ENCODE assay signal across 9 cellular contexts in the genomic region with DNA sequence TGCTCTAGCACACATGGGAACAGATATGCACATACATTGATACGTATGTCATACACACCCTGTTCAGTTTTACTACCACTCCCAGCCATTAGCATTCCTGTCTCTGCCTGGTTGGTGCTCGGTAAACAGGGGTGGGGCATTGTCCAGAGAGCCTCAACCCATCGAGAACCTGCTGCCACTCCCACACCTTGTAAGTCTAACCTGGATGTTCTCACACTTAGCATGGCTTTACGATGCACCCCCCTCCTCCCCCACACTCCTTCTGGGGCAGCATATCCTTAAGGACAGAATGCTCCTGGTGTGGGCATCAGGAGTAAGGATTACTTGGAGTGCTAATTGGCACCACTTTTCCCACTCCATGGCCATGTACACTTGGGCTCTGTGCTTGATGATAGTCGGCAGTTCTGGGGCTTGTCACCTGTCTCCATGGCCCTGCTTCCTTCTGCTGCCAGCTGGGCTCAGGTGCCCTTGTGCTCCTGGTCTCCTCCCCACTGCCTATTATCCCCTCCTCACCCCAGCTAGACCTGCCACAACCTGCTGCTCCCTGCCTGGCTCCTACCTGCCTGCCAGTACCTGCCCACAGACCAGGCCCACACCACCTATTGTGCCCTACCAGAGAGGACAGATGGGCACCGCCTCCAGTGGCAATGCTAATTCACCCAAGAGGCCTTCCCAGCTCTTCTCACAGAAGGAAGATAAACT. TPM values are rescaled to one million over a fixed set of nuclear protein-coding genes. Genes with fewer than 3 reads are reported as not detected.
DNase-seq lines count a peak whose midpoint lies in the region; ATAC-seq and TF ChIP-seq lines count a peak whose summit lies in the region.
"Had no signal": no experiment of that assay in that cellular context is flagged by ENCODE, and none has a peak within 500 bp of the region (broad histone marks: within the 10 kb centered on the region; RNA-seq: fewer than 3 reads in every experiment).

No MANE protein-coding gene starts in this region.

- 67% methylated on average over 6 of the region's 6 CpGs for WGBS in hepatocyte (ENCODE audit: low lambda C conversion rate, missing lambda C conversion rate)

- H3K27me3 ChIP-seq in Panc1 (ENCODE audit: control insufficient read depth, insufficient read depth, low read length) = no peaks in the 10 kb centered on the region
- no peaks in the 10 kb centered on the region for H3K27me3 ChIP-seq in hepatocyte

- no peaks in the 10 kb centered on the region for H4K20me1 ChIP-seq in hepatocyte (ENCODE audit: insufficient read depth, poor library complexity, severe bottlenecking)

- H3K4me1 ChIP-seq in Panc1 (ENCODE audit: control insufficient read depth, insufficient read depth, low read length) (peaks cover 12% of the 10 kb centered on the region), hepatocyte (ENCODE audit: insufficient read depth) (peaks cover 16% of the 10 kb centered on the region)

- peak overlapping the region; percentile 97 for H3K4me2 ChIP-seq in hepatocyte

- no TSS peak for BruUV-seq in Panc1 (replicated peaks; lab: Mats Ljungman, UMichigan)

- CTCF ChIA-PET in activated CD4-positive, alpha-beta T cell treated with anti-CD3 and anti-CD28 coated beads, Interleukin-2, amount 10 ng/mL, durations not matched to agents 7 days and 5 days (lab: Charles Lee) = interaction anchor here (1.1 to 3.7 kb wide), 4 partner anchors 8 to 76 kb away, joined by 3 to 21 read pairs (median 7); partner anchors contain the start of gene NR1D1
- CTCF ChIA-PET in Panc1 (lab: Charles Lee) = no interaction called here

- peaks cover under 1% of the 10 kb centered on the region; the same call in 1 of the 2 replicates for H3K36me3 ChIP-seq in Panc1 (ENCODE audit: control insufficient read depth, insufficient read depth, low read length)
- H3K36me3 ChIP-seq in hepatocyte (replicated peaks; ENCODE audit: insufficient read depth, low read depth) = no peaks in the 10 kb centered on the region

- no peak for DNase-seq in activated CD4-positive, alpha-beta T cell treated with anti-CD3 and anti-CD28 coated beads, Interleukin-2, amount 10 ng/mL, durations not matched to agents 7 days and 5 days
- no peak for DNase-seq in activated CD4-positive, alpha-beta T cell treated with anti-CD3 and anti-CD28 coated beads for 48 hours
- no peak for DNase-seq in Panc1 (ENCODE audit: low read depth, low spot score)
- DNase-seq in hepatocyte (ENCODE audit: low spot score) = peak; percentile 78
- DNase-seq in AML-193 (lab: John Stamatoyannopoulos, UW) = no peak
- no peak for DNase-seq in CD1c-positive myeloid dendritic cell (ENCODE audit: extremely low spot score)
- no peak for DNase-seq in A172 (ENCODE audit: low spot score)
- DNase-seq: OCI-M1 had no signal

- TF ChIP-seq CTCF in Panc1 (IDR thresholded peaks at IDR 0.05) (no peak), hepatocyte (IDR thresholded peaks at IDR 0.05; ENCODE audit: poor library complexity) (no peak)

- H3K79me2 ChIP-seq in hepatocyte = no peaks in the 10 kb centered on the region

- H3K4me3 Mint-ChIP-seq in activated CD4-positive, alpha-beta T cell treated with anti-CD3 and anti-CD28 coated beads, Interleukin-2, amount 10 ng/mL, durations not matched to agents 7 days and 5 days = no peak overlapping the region

- peak overlapping the region; percentile 60 for H3K27ac Mint-ChIP-seq in activated CD4-positive, alpha-beta T cell treated with anti-CD3 and anti-CD28 coated beads, Interleukin-2, amount 10 ng/mL, durations not matched to agents 7 days and 5 days

- H3K4me3 ChIP-seq in Panc1 (ENCODE audit: low read depth in 2 of 2, low read length in 2 of 2) (no peak overlapping the region), hepatocyte (no peak overlapping the region)

- in situ Hi-C loops in Panc1 (cut with HindIII; ENCODE audit: low pct_unique_long_range_greater_than_20kb, low sequenced_read_pairs) = no loop called here

- no peaks in the 10 kb centered on the region for H3K27me3 Mint-ChIP-seq in activated CD4-positive, alpha-beta T cell treated with anti-CD3 and anti-CD28 coated beads, Interleukin-2, amount 10 ng/mL, durations not matched to agents 7 days and 5 days

- no peaks in the 10 kb centered on the region for H3K9me3 Mint-ChIP-seq in activated CD4-positive, alpha-beta T cell treated with anti-CD3 and anti-CD28 coated beads, Interleukin-2, amount 10 ng/mL, durations not matched to agents 7 days and 5 days

- H3K27ac ChIP-seq in Panc1 (ENCODE audit: low read length) (no peak overlapping the region), hepatocyte (peak overlapping the region; percentile 93), temporal lobe (ENCODE audit: low read depth, low read length) (peak overlapping the region; percentile 8)

- POLR2A ChIA-PET in activated CD4-positive, alpha-beta T cell treated with anti-CD3 and anti-CD28 coated beads, Interleukin-2, amount 10 ng/mL, durations not matched to agents 7 days and 5 days (lab: Charles Lee) = no interaction called here
- POLR2A ChIA-PET in Panc1 (lab: Charles Lee) = no interaction called here

- no peaks in the 10 kb centered on the region for H3K9me2 ChIP-seq in hepatocyte (replicated peaks; ENCODE audit: insufficient read depth)

- ATAC-seq in Panc1 = peak; percentile 22

- peaks cover 26% of the 10 kb centered on the region for H3K36me3 Mint-ChIP-seq in activated CD4-positive, alpha-beta T cell treated with anti-CD3 and anti-CD28 coated beads, Interleukin-2, amount 10 ng/mL, durations not matched to agents 7 days and 5 days (ENCODE audit: low read depth)

- H3K9me3 ChIP-seq in Panc1 (ENCODE audit: control insufficient read depth, insufficient read depth, low read depth, low read length) (no peaks in the 10 kb centered on the region), hepatocyte (ENCODE audit: low read depth) (no peaks in the 10 kb centered on the region)

- intact Hi-C loops in Panc1 (cut with micrococcal nuclease; ENCODE audit: unreplicated experiment) = no loop called here

- H3K4me1 Mint-ChIP-seq in activated CD4-positive, alpha-beta T cell treated with anti-CD3 and anti-CD28 coated beads, Interleukin-2, amount 10 ng/mL, durations not matched to agents 7 days and 5 days = peaks cover 8% of the 10 kb centered on the region

- no peak overlapping the region for H2AFZ ChIP-seq in hepatocyte

RNA-seq across cellular contexts. Expression of gene RAPGEFL1, which starts 0.7 kb away (rescaled TPM):
- total RNA-seq in activated CD4-positive, alpha-beta T cell treated with anti-CD3 and anti-CD28 coated beads, Interleukin-2, amount 10 ng/mL, durations not matched to agents 7 days and 5 days = 1 to 10 TPM; 4.0 to 5.1 TPM
- total RNA-seq in Panc1 (2021; ENCODE audit: unreplicated experiment) = 6.5 TPM
- polyA plus RNA-seq in Panc1 (2012; ENCODE audit: insufficient read length) = 3.3 TPM
- total RNA-seq in hepatocyte = 4.0 and 4.9 TPM in 2 replicates
- 4.2 and 6.0 TPM in 2 replicates for polyA plus RNA-seq in hepatocyte
- 15.5 TPM for total RNA-seq in temporal lobe
- total RNA-seq in A172 (2014; rRNA removed; shearing (Covaris generic)) = 0.86 and 4.4 TPM in 2 replicates

RNA-seq across cellular contexts. Expression of gene CASC3, which starts 36.2 kb away (rescaled TPM):
- 10 to 100 TPM; 84.8 to 89.2 TPM for total RNA-seq in activated CD4-positive, alpha-beta T cell treated with anti-CD3 and anti-CD28 coated beads, Interleukin-2, amount 10 ng/mL, durations not matched to agents 7 days and 5 days
- total RNA-seq in Panc1 (2021; ENCODE audit: unreplicated experiment) (97.4 TPM), hepatocyte (26.7 and 30.2 TPM in 2 replicates), temporal lobe (31.5 TPM)
- 52.3 TPM for polyA plus RNA-seq in Panc1 (2012; ENCODE audit: insufficient read length)
- 33.0 and 37.5 TPM in 2 replicates for polyA plus RNA-seq in hepatocyte
- 44.5 and 50.1 TPM in 2 replicates for total RNA-seq in A172 (2014; rRNA removed; shearing (Covaris generic))

RNA-seq across cellular contexts. Expression of gene WIPF2, which starts 42.5 kb away (rescaled TPM):
- 10 to 100 TPM; 23.7 to 26.7 TPM for total RNA-seq in activated CD4-positive, alpha-beta T cell treated with anti-CD3 and anti-CD28 coated beads, Interleukin-2, amount 10 ng/mL, durations not matched to agents 7 days and 5 days
- total RNA-seq in Panc1 (2021; ENCODE audit: unreplicated experiment) (45.9 TPM), hepatocyte (10.3 and 12.6 TPM in 2 replicates), temporal lobe (6.6 TPM)
- 33.6 TPM for polyA plus RNA-seq in Panc1 (2012; ENCODE audit: insufficient read length)
- polyA plus RNA-seq in hepatocyte = 23.8 and 24.2 TPM in 2 replicates
- 5.6 and 7.1 TPM in 2 replicates for total RNA-seq in A172 (2014; rRNA removed; shearing (Covaris generic))

RNA-seq across cellular contexts. Expression of gene MSL1, which starts 54.8 kb away (rescaled TPM):
- 10 to 100 TPM; 95.4 to 97.1 TPM for total RNA-seq in activated CD4-positive, alpha-beta T cell treated with anti-CD3 and anti-CD28 coated beads, Interleukin-2, amount 10 ng/mL, durations not matched to agents 7 days and 5 days
- total RNA-seq in Panc1 (2021; ENCODE audit: unreplicated experiment) (96.3 TPM), hepatocyte (71.9 and 81.6 TPM in 2 replicates), temporal lobe (81.9 TPM)
- 48.8 TPM for polyA plus RNA-seq in Panc1 (2012; ENCODE audit: insufficient read length)
- polyA plus RNA-seq in hepatocyte = 26.7 and 31.4 TPM in 2 replicates
- 61.3 and 64.3 TPM in 2 replicates for total RNA-seq in A172 (2014; rRNA removed; shearing (Covaris generic))
